ENCODE assay signal across 9 cellular contexts in genomic region chr20:31606928-31607639, GRCh38. TPM values are rescaled to one million over a fixed set of nuclear protein-coding genes. Genes with fewer than 3 reads are reported as not detected.
DNase-seq lines count a peak whose midpoint lies in the region; TF ChIP-seq lines count a peak whose summit lies in the region.
"Had no signal": no experiment of that assay in that cellular context is flagged by ENCODE, and none has a peak within 500 bp of the region (broad histone marks: within the 10 kb centered on the region; RNA-seq: fewer than 3 reads in every experiment).

No MANE protein-coding gene starts in this region.

- intact Hi-C loops in colonic mucosa (cut with DNase I) = no loop called here

- peak overlapping the region; percentile 58 for H3K4me3 ChIP-seq in colonic mucosa
- peak overlapping the region; percentile 91 for H3K4me3 ChIP-seq in mesodermal cell (ENCODE audit: extremely low read depth, insufficient read depth, low read length, poor library complexity, severe bottlenecking)
- no peak overlapping the region for H3K4me3 ChIP-seq in effector memory CD4-positive, alpha-beta T cell (ENCODE audit: insufficient read depth, low read depth, low read length, poor library complexity, severe bottlenecking)

- no peaks in the 10 kb centered on the region for H3K27me3 ChIP-seq in colonic mucosa
- H3K27me3 ChIP-seq in effector memory CD4-positive, alpha-beta T cell (replicated peaks; ENCODE audit: control insufficient read depth, insufficient read depth, low read length, poor library complexity, severe bottlenecking) = peaks cover 31% of the 10 kb centered on the region

- H3K27ac ChIP-seq in colonic mucosa (peak overlapping the region; percentile 77), mesodermal cell (ENCODE audit: low read depth, low read length, severe bottlenecking) (peak overlapping the region; percentile 99)
- no peak overlapping the region for H3K27ac ChIP-seq in effector memory CD4-positive, alpha-beta T cell (ENCODE audit: insufficient read depth, low read length, poor library complexity, severe bottlenecking)

- DNase-seq in NCI-H1417 (lab: John Stamatoyannopoulos, UW) = peak; percentile 72 to 88 (median 80)
- DNase-seq in NCI-H1417 treated with DMSO at 0.1 percent for 48 hours (lab: John Stamatoyannopoulos, UW) = no peak
- DNase-seq in NCI-H748 treated with DMSO at 0.1 percent for 48 hours (lab: John Stamatoyannopoulos, UW) = peak; percentile 54
- DNase-seq in colonic mucosa = no peak
- no peak for DNase-seq in effector memory CD4-positive, alpha-beta T cell
- no peak for DNase-seq in cerebellum (ENCODE audit: low spot score)
- DNase-seq in activated T-cell treated with anti-CD3 and anti-CD28 coated beads, Interleukin-2, amount 50 U/mL, for 48 hours = no peak

- H3K9me3 ChIP-seq in colonic mucosa = no peaks in the 10 kb centered on the region
- H3K9me3 ChIP-seq in mesodermal cell (ENCODE audit: control insufficient read depth, low read length) = no peaks in the 10 kb centered on the region
- no peaks in the 10 kb centered on the region for H3K9me3 ChIP-seq in effector memory CD4-positive, alpha-beta T cell (ENCODE audit: control insufficient read depth, low read length)

- peak overlapping the region; percentile 98 to 99 for H3K9ac ChIP-seq in colonic mucosa (ENCODE audit: low read depth in 2 of 2, low read length in 2 of 2)

- peaks cover 9% of the 10 kb centered on the region for H3K4me1 ChIP-seq in colonic mucosa
- H3K4me1 ChIP-seq in mesodermal cell (ENCODE audit: control insufficient read depth, insufficient read depth, low read length, poor library complexity, severe bottlenecking) = peaks cover 31% of the 10 kb centered on the region
- H3K4me1 ChIP-seq in effector memory CD4-positive, alpha-beta T cell (ENCODE audit: control insufficient read depth, insufficient read depth, low read length, poor library complexity, severe bottlenecking) = peaks cover 19% of the 10 kb centered on the region

- TF ChIP-seq CTCF in colonic mucosa (IDR thresholded peaks at IDR 0.05) = no peak

- 4 to 13% methylated on average over 4 of the region's 7 CpGs for WGBS in mesodermal cell (ENCODE audit: insufficient coverage in 2 of 2), 2 experiments

- H3K36me3 ChIP-seq in colonic mucosa (no peaks in the 10 kb centered on the region), mesodermal cell (ENCODE audit: control insufficient read depth, insufficient read depth, low read length) (peaks cover 19% of the 10 kb centered on the region)
- no peaks in the 10 kb centered on the region for H3K36me3 ChIP-seq in effector memory CD4-positive, alpha-beta T cell (ENCODE audit: control insufficient read depth, insufficient read depth, low read length)

RNA-seq across cellular contexts. Expression of gene ID1, which starts 2.0 kb away (rescaled TPM):
- total RNA-seq in colonic mucosa = 100 to 1,000 TPM; 134 to 179 TPM
- 455 TPM for polyA plus RNA-seq in mesodermal cell (2013, experiment 1 of 2)
- polyA plus RNA-seq in mesodermal cell (2013, experiment 2 of 2) = 320 TPM
- 73.1 TPM for total RNA-seq in cerebellum

RNA-seq across cellular contexts. Expression of gene COX4I2, which starts 30.6 kb away (rescaled TPM):
- under 1 TPM in 1 of 2 donors, not detected in 1; 0.52 TPM for total RNA-seq in colonic mucosa
- not detected for polyA plus RNA-seq in mesodermal cell (2013, experiment 1 of 2)
- polyA plus RNA-seq in mesodermal cell (2013, experiment 2 of 2) = not detected
- not detected for total RNA-seq in cerebellum
- total RNA-seq: activated CD8-positive, alpha-beta memory T cell treated with anti-CD3 and anti-CD28 coated beads for 36 hours had no signal

Comparison
In these comparisons a context has a peak if more than half of its experiments do, and no peak if none do; other contexts are left out.
1. DNase-seq: peak in NCI-H1417 (3 of 3) and NCI-H748 treated with DMSO at 0.1 percent for 48 hours (single experiment); none in NCI-H1417 treated with DMSO at 0.1 percent for 48 hours (single experiment), colonic mucosa (single experiment), effector memory CD4-positive, alpha-beta T cell (0 of 3), cerebellum (single experiment) and activated T-cell treated with anti-CD3 and anti-CD28 coated beads, Interleukin-2, amount 50 U/mL, for 48 hours (0 of 2).